In genomic region chr12:24232531-24232930, GRCh38 we compare ENCODE assay signal across 23 cellular contexts.
"Had no signal": no experiment of that assay in that cellular context is flagged by ENCODE, and none has a peak within 500 bp of the region (broad histone marks: within the 10 kb centered on the region; RNA-seq: fewer than 3 reads in every experiment).

No MANE protein-coding gene starts in this region.

- DNase-seq: IMR-90, Karpas-422, KG1, MG63, NCI-H1092, NCI-H1105 treated with DMSO at 0.1 percent for 48 hours, NCI-H1417 treated with DMSO at 0.1 percent for 48 hours, NCI-H146, NCI-H1694 treated with DMSO at 0.1 percent for 48 hours, NCI-H1930, NCI-H2081, NCI-H2107, NCI-H2227 treated with DMSO at 0.1 percent for 48 hours, NCI-H524, NCI-H526 treated with DMSO at 0.1 percent for 48 hours, NCI-H774, PC-3, SHP77, SK-N-SH, SW 1271 had no signal

- H3K27me3 ChIP-seq: MG63 had no signal

- ATAC-seq: Panc1, PC-3 had no signal

- H3K27ac ChIP-seq: HL-60, RWPE1 had no signal

- H3K4me3 ChIP-seq: MG63 had no signal

- H3K36me3 ChIP-seq: MG63 had no signal

- H3K9me3 ChIP-seq: SK-N-SH had no signal
